Comparison of ENCODE assay signal across 2 cellular contexts in genomic region chrX:38871129-38872029, GRCh38.
TF ChIP-seq lines count a peak whose summit lies in the region.

No MANE protein-coding gene starts in this region.

TF ChIP-seq in GM12878, 131 proteins besides CTCF, POLR2A, EP300 and RAD21:
- TF ChIP-seq HDAC6 (IDR thresholded peaks at IDR 0.05; ENCODE audit: unreplicated experiment), result no peak
- TF ChIP-seq ZNF274 (IDR thresholded peaks at IDR 0.05; ENCODE audit: insufficient read depth, insufficient read length), result no peak
- peak; percentile 17; the same call in 1 of the 3 replicates for TF ChIP-seq POU2F2 (IDR thresholded peaks at IDR 0.05; ENCODE audit: borderline replicate concordance, low read depth, low read length)
- no peak for TF ChIP-seq MYB (IDR thresholded peaks at IDR 0.05; ENCODE audit: borderline replicate concordance, low read depth, low read length)
- no peak for TF ChIP-seq KLF5 (IDR thresholded peaks at IDR 0.05; ENCODE audit: partially characterized antibody)
- TF ChIP-seq STAT1 (conservative IDR thresholded peaks at IDR 0.05), result no peak
- TF ChIP-seq ZSCAN29 (IDR thresholded peaks at IDR 0.05), result no peak
- TF ChIP-seq TARDBP (IDR thresholded peaks at IDR 0.05; ENCODE audit: borderline replicate concordance), result no peak

TF ChIP-seq in liver, 16 proteins besides CTCF, POLR2A, EP300 and RAD21 (continued from another document):
- TF ChIP-seq FOXA2 (IDR thresholded peaks at IDR 0.05) (no peak), HNF4A (conservative IDR thresholded peaks at IDR 0.05) (peak; percentile 53 to 63), HNF4G (IDR thresholded peaks at IDR 0.05) (no peak), EGR1 (IDR thresholded peaks at IDR 0.05; ENCODE audit: low read depth in 2 of 2) (no peak)
